7 cellular contexts compared by ENCODE assay signal in genomic region chr6:52839124-52840055, GRCh38. TPM values are rescaled to one million over a fixed set of nuclear protein-coding genes. Genes with fewer than 3 reads are reported as not detected.
DNase-seq lines count a peak whose midpoint lies in the region; ATAC-seq and TF ChIP-seq lines count a peak whose summit lies in the region.

No MANE protein-coding gene starts in this region.

- H3K27ac Mint-ChIP-seq in HFFc6 (peak overlapping the region; percentile 45; the same call in 1 of the 2 replicates), activated B cell treated with CpG ODN at 0.5 μM for 24 hours (no peak overlapping the region)

- H3K4me3 Mint-ChIP-seq in HFFc6 (no peak overlapping the region), activated B cell treated with CpG ODN at 0.5 μM for 24 hours (no peak overlapping the region)

- H3K4me3 ChIP-seq in coronary artery (no peak overlapping the region), lower lobe of right lung (no peak overlapping the region)

- H3K27ac ChIP-seq in coronary artery (no peak overlapping the region), lower lobe of right lung (no peak overlapping the region)

- ATAC-seq in activated B cell treated with CpG ODN at 0.5 μM for 24 hours (ENCODE audit: low read depth) (peak; percentile 77), lower lobe of right lung (peak; percentile 91 to 93)

- intact Hi-C loops in activated B cell treated with CpG ODN at 0.5 μM for 24 hours (cut with micrococcal nuclease) (loop anchor here (1.0 to 5.0 kb wide), 2 partner anchors 493 to 645 kb away; no protein-coding TSS in a partner anchor), lower lobe of right lung (cut with DNase I) (no loop called here)

- no peaks in the 10 kb centered on the region for H3K9me3 Mint-ChIP-seq in HFFc6
- no peaks in the 10 kb centered on the region for H3K9me3 Mint-ChIP-seq in activated B cell treated with CpG ODN at 0.5 μM for 24 hours

- H3K27me3 Mint-ChIP-seq in HFFc6 (ENCODE audit: insufficient read depth) (peaks cover 3% of the 10 kb centered on the region), activated B cell treated with CpG ODN at 0.5 μM for 24 hours (peaks cover 29% of the 10 kb centered on the region)

- no peaks in the 10 kb centered on the region for H3K9me3 ChIP-seq in lower lobe of right lung

- H3K4me1 Mint-ChIP-seq in HFFc6 (ENCODE audit: low read depth) = peaks cover 27% of the 10 kb centered on the region
- no peaks in the 10 kb centered on the region for H3K4me1 Mint-ChIP-seq in activated B cell treated with CpG ODN at 0.5 μM for 24 hours

- H3K4me1 ChIP-seq in lower lobe of right lung = no peaks in the 10 kb centered on the region

- no peaks in the 10 kb centered on the region for H3K36me3 ChIP-seq in lower lobe of right lung

- DNase-seq in HFFc6 = peak; percentile 75
- DNase-seq in NCI-H2029 (lab: John Stamatoyannopoulos, UW) = peak; percentile 39
- DNase-seq in activated B cell treated with CpG ODN at 0.5 μM for 24 hours = peak; percentile 26
- DNase-seq in coronary artery (ENCODE audit: low spot score) = no peak
- peak; percentile 42 for DNase-seq in lower lobe of right lung
- DNase-seq in stimulated activated CD8-positive, alpha-beta memory T cell treated with anti-CD3 and anti-CD28 coated beads, Interleukin-4, amount 100 ng/mL, for 4 hours (ENCODE audit: low read depth in 2 of 2, low spot score in 1 of 2) = peak; percentile 7 to 19

- TF ChIP-seq CTCF in GM12872 (IDR thresholded peaks at IDR 0.05; ENCODE audit: insufficient read depth, low read depth, low read length) (peak; percentile 83), HFFc6 (IDR thresholded peaks at IDR 0.05) (peak; percentile 89), activated B cell treated with CpG ODN at 0.5 μM for 24 hours (IDR thresholded peaks at IDR 0.05) (peak; percentile 15), coronary artery (IDR thresholded peaks at IDR 0.05) (peak; percentile 52), lower lobe of right lung (IDR thresholded peaks at IDR 0.05) (peak; percentile 68)

- no peaks in the 10 kb centered on the region for H3K36me3 Mint-ChIP-seq in HFFc6 (ENCODE audit: low read depth)
- no peaks in the 10 kb centered on the region for H3K36me3 Mint-ChIP-seq in activated B cell treated with CpG ODN at 0.5 μM for 24 hours (ENCODE audit: low read depth)

- no peaks in the 10 kb centered on the region for H3K27me3 ChIP-seq in lower lobe of right lung (ENCODE audit: low read depth)

- CTCF ChIA-PET in activated B cell treated with CpG ODN at 0.5 μM for 24 hours (lab: Charles Lee) = no interaction called here

- POLR2A ChIA-PET in activated B cell treated with CpG ODN at 0.5 μM for 24 hours (lab: Charles Lee) = no interaction called here

RNA-seq across cellular contexts. Expression of gene GSTA5, which starts 1.2 kb away (rescaled TPM):
- not detected for total RNA-seq in HFFc6 (2021; fragmentation: NEBNext Ultra II Directional; extraction: Animal tissue kit (Norgen Biotek cat#: 25700))
- total RNA-seq in activated B cell treated with CpG ODN at 0.5 μM for 24 hours (not detected in 2 replicates), lower lobe of right lung (not detected)

RNA-seq across cellular contexts. Expression of gene GSTA1, which starts 35.8 kb away (rescaled TPM):
- under 1 TPM in 3 of 6 experiments, not detected in 3; 0.23 to 0.47 (median 0.28) TPM for total RNA-seq in HFFc6 (2021; fragmentation: NEBNext Ultra II Directional; extraction: Animal tissue kit (Norgen Biotek cat#: 25700))
- not detected in 2 replicates for total RNA-seq in activated B cell treated with CpG ODN at 0.5 μM for 24 hours
- total RNA-seq in lower lobe of right lung = 22.2 TPM

Comparison
In these comparisons a context has a peak if more than half of its experiments do, and no peak if none do; other contexts are left out.
1. CTCF ChIP-seq: peak in every context shown above with its lines; median percentile 89 in HFFc6; 83 in GM12872; 68 in lower lobe of right lung; 52 in coronary artery; 15 in activated B cell treated with CpG ODN at 0.5 μM for 24 hours.
2. RNA of gene GSTA1, which starts 35.8 kb away (total RNA-seq): 22.2 TPM in lower lobe of right lung (single experiment); 0.23 to 0.47 TPM in HFFc6 and not detected in activated B cell treated with CpG ODN at 0.5 μM for 24 hours; every median in the first group is over 10 times any median in the second.